Comparison of ENCODE assay signal across 23 cellular contexts in the genomic region with DNA sequence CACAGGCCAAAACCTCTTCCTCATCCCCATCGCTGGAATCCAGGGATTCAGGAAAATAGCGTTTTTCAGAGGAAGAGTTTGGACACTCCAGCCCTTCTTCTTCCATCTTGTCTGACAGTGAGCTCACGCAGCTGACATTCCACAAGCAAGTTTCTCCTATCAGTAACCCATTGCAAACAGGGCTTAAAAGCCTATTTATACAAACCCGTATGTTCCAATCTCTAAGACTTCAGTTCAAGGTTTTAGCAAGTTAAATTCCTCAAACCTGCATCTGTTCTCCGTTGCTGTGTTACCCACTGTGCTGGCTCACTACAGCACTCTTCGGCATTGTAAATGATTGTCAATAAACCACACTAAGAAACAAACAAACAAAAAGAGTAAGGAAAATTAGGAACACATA. TPM values are rescaled to one million over a fixed set of nuclear protein-coding genes. Genes with fewer than 3 reads are reported as not detected.
DNase-seq lines count a peak whose midpoint lies in the region; ATAC-seq and TF ChIP-seq lines count a peak whose summit lies in the region.
"Had no signal": no experiment of that assay in that cellular context is flagged by ENCODE, and none has a peak within 500 bp of the region (broad histone marks: within the 10 kb centered on the region; RNA-seq: fewer than 3 reads in every experiment).

No MANE protein-coding gene starts in this region.

- intact Hi-C loops in Right ventricle myocardium inferior (cut with DNase I) (no loop called here), heart left ventricle (cut with DNase I) (no loop called here), esophagus squamous epithelium (cut with DNase I) (no loop called here)

- H3K27me3 ChIP-seq in cardiac muscle cell, result no peaks in the 10 kb centered on the region
- no peaks in the 10 kb centered on the region for H3K27me3 ChIP-seq in heart left ventricle
- no peaks in the 10 kb centered on the region for H3K27me3 ChIP-seq in mesendoderm (ENCODE audit: insufficient read depth, low read length, poor library complexity)
- no peaks in the 10 kb centered on the region for H3K27me3 ChIP-seq in esophagus squamous epithelium
- H3K27me3 ChIP-seq: ascending aorta, tibial artery had no signal

- H3K4me3 ChIP-seq in cardiac muscle cell (peak overlapping the region; percentile 6), heart left ventricle (peak overlapping the region in 9 of 12 donors; percentile 8 to 36 (median 24)), mesendoderm (ENCODE audit: low read length) (no peak overlapping the region), esophagus squamous epithelium (no peak overlapping the region)
- H3K4me3 ChIP-seq: ascending aorta, GM12878, tibial artery had no signal

- no peaks in the 10 kb centered on the region for H3K79me2 ChIP-seq in mesendoderm (ENCODE audit: control insufficient read depth, insufficient read depth, low read length)

- no peak overlapping the region for H3K4me3 Mint-ChIP-seq in T-cell
- H3K4me3 Mint-ChIP-seq: activated CD4-positive, alpha-beta T cell treated with anti-CD3 and anti-CD28 coated beads for 36 hours; activated CD8-positive, alpha-beta memory T cell treated with anti-CD3 and anti-CD28 coated beads, Interleukin-2, amount 10 ng/mL, durations not matched to agents 7 days and 5 days; activated T-helper 1 cell treated with anti-CD3 and anti-CD28 coated beads, Interleukin-12 subunit alpha, Interleukin-12 subunit beta, Interleukin-2, Interleukin-4 antibody, amounts not matched to agents 30 ng/mL and 10 ng/mL and 1 ng/mL, durations not matched to agents 14 hours and 24 hours and 36 hours; stimulated activated naive CD8-positive, alpha-beta T cell treated with anti-CD3 and anti-CD28 coated beads, Interleukin-15, amount 100 ng/mL, for 72 hours had no signal

- peaks cover 37% of the 10 kb centered on the region for H3K36me3 Mint-ChIP-seq in T-cell

- H4K5ac ChIP-seq in mesendoderm (ENCODE audit: low read length), result no peak overlapping the region

- H2BK15ac ChIP-seq in mesendoderm (replicated peaks; ENCODE audit: low read depth), result no peak overlapping the region

- no peak overlapping the region for H3K9ac ChIP-seq in mesendoderm (ENCODE audit: low read length)

- H3K27ac ChIP-seq in cardiac muscle cell (peak overlapping the region; percentile 83), heart left ventricle (peak overlapping the region in 11 of 12 donors; percentile 2 to 74 (median 53)), mesendoderm (ENCODE audit: low read depth, low read length) (peak overlapping the region; percentile 17), esophagus squamous epithelium (no peak overlapping the region)
- H3K27ac ChIP-seq: ascending aorta, tibial artery had no signal

- H3K4ac ChIP-seq in mesendoderm (ENCODE audit: low read depth, low read length), result no peak overlapping the region

- H3K27me3 Mint-ChIP-seq in T-cell, result no peaks in the 10 kb centered on the region
- H3K27me3 Mint-ChIP-seq: activated CD4-positive, alpha-beta T cell treated with anti-CD3 and anti-CD28 coated beads for 36 hours; activated CD8-positive, alpha-beta memory T cell treated with anti-CD3 and anti-CD28 coated beads, Interleukin-2, amount 10 ng/mL, durations not matched to agents 7 days and 5 days; stimulated activated naive CD8-positive, alpha-beta T cell treated with anti-CD3 and anti-CD28 coated beads, Interleukin-15, amount 100 ng/mL, for 72 hours had no signal

- no peaks in the 10 kb centered on the region for H3K9me3 ChIP-seq in cardiac muscle cell (ENCODE audit: low read depth)
- H3K9me3 ChIP-seq in heart left ventricle, result peaks cover 0 to 15% (median 12%) of the 10 kb centered on the region in 12 donors
- H3K9me3 ChIP-seq in esophagus squamous epithelium, result peaks cover 0 to 8% (median 0%) of the 10 kb centered on the region in 3 donors
- H3K9me3 ChIP-seq: tibial artery had no signal

- peaks cover 0 to 9% (median 7%) of the 10 kb centered on the region in 3 donors for H3K9me3 Mint-ChIP-seq in T-cell
- H3K9me3 Mint-ChIP-seq: stimulated activated naive CD8-positive, alpha-beta T cell treated with anti-CD3 and anti-CD28 coated beads, Interleukin-15, amount 100 ng/mL, for 72 hours had no signal

- no peaks in the 10 kb centered on the region for H3K79me1 ChIP-seq in mesendoderm (ENCODE audit: low read length)

- POLR2A ChIA-PET in T-cell (lab: Charles Lee), result no interaction called here

- WGBS in heart left ventricle, 4 donors, result 38 to 53% (median 45%) methylated on average over 6 of the region's 6 CpGs
- WGBS in mesendoderm (ENCODE audit: extremely low coverage, insufficient coverage, low lambda C conversion rate), result no CpG with 5 or more reads among the region's 6 CpGs
- WGBS in esophagus squamous epithelium, 2 donors, result 75 to 80% methylated on average over 6 of the region's 6 CpGs

- CTCF ChIA-PET in T-cell (lab: Charles Lee), result interaction anchor here in 1 of 2 donors (0.6 kb wide), 1 partner anchor 62 kb away, joined by 7 read pairs; no protein-coding TSS in a partner anchor

- H3K56ac ChIP-seq in mesendoderm (ENCODE audit: low read length), result no peak overlapping the region

- H2AK5ac ChIP-seq in mesendoderm (ENCODE audit: low read length), result no peak overlapping the region

- H3K4me1 Mint-ChIP-seq in T-cell, result no peaks in the 10 kb centered on the region
- H3K4me1 Mint-ChIP-seq: activated CD4-positive, alpha-beta T cell treated with anti-CD3 and anti-CD28 coated beads for 36 hours; activated CD8-positive, alpha-beta memory T cell treated with anti-CD3 and anti-CD28 coated beads, Interleukin-2, amount 10 ng/mL, durations not matched to agents 7 days and 5 days; stimulated activated naive CD8-positive, alpha-beta T cell treated with anti-CD3 and anti-CD28 coated beads, Interleukin-15, amount 100 ng/mL, for 72 hours had no signal

- DNase-seq in cardiac muscle cell (ENCODE audit: low read depth in 1 of 2, low spot score in 1 of 2) (peak in 1 of 2 donors; percentile 13), Right ventricle myocardium inferior (ENCODE audit: missing footprints) (no peak), heart left ventricle (no peak), mesendoderm (peak; percentile 45), esophagus squamous epithelium (lab: John Stamatoyannopoulos, UW) (no peak), GOT3 (lab: John Stamatoyannopoulos, UW) (no peak), GM03348 (ENCODE audit: low spot score) (no peak), T-cell (no peak)
- DNase-seq: activated CD4-positive, alpha-beta T cell treated with anti-CD3 and anti-CD28 coated beads for 36 hours; activated CD8-positive, alpha-beta memory T cell treated with anti-CD3 and anti-CD28 coated beads, Interleukin-2, amount 10 ng/mL, durations not matched to agents 7 days and 5 days; activated naive CD4-positive, alpha-beta T cell treated with anti-CD3 and anti-CD28 coated beads, Interleukin-2, amount 50 U/mL, for 16 hours; DMS79 treated with DMSO at 0.1 percent for 48 hours; NCI-H1048; NCI-H1930; nucleus accumbens; SIG-M5; stimulated activated CD4-positive, alpha-beta T cell treated with anti-CD3 and anti-CD28 coated beads, Interleukin-4, amount 100 ng/mL, for 24 hours; stimulated activated naive CD8-positive, alpha-beta T cell treated with anti-CD3 and anti-CD28 coated beads, Interleukin-15, amount 100 ng/mL, for 72 hours; tibial artery had no signal

- no peak overlapping the region for H3K4me2 ChIP-seq in mesendoderm (ENCODE audit: low read length)

- H2BK120ac ChIP-seq in mesendoderm (ENCODE audit: low read depth, low read length), result no peak overlapping the region

- TF ChIP-seq CTCF in cardiac muscle cell (IDR thresholded peaks at IDR 0.05; ENCODE audit: low read depth, low read length), result no peak
- TF ChIP-seq CTCF in heart left ventricle (IDR thresholded peaks at IDR 0.05), result no peak
- no peak for TF ChIP-seq CTCF in esophagus squamous epithelium (IDR thresholded peaks at IDR 0.05)

- no peak for TF ChIP-seq POLR2A in heart left ventricle (IDR thresholded peaks at IDR 0.05)
- TF ChIP-seq POLR2A in esophagus squamous epithelium (IDR thresholded peaks at IDR 0.05), result no peak

- H3K23ac ChIP-seq in mesendoderm (ENCODE audit: low read length), result no peak overlapping the region

- H3K36me3 ChIP-seq in cardiac muscle cell (peaks cover 4% of the 10 kb centered on the region), heart left ventricle (peaks cover 0 to 39% (median 13%) of the 10 kb centered on the region in 9 donors), mesendoderm (ENCODE audit: control insufficient read depth, insufficient read depth, low read length) (no peaks in the 10 kb centered on the region), esophagus squamous epithelium (peaks cover 0 to 49% (median 0%) of the 10 kb centered on the region in 3 donors)

- peaks cover 24% of the 10 kb centered on the region for H3K4me1 ChIP-seq in cardiac muscle cell (ENCODE audit: low read depth)
- H3K4me1 ChIP-seq in heart left ventricle, result peaks cover 0 to 33% (median 4%) of the 10 kb centered on the region in 12 donors
- H3K4me1 ChIP-seq in mesendoderm (ENCODE audit: control insufficient read depth, low read depth, low read length), result peaks cover 6% of the 10 kb centered on the region
- H3K4me1 ChIP-seq in esophagus squamous epithelium, result peaks cover 0 to 9% (median 0%) of the 10 kb centered on the region in 3 donors
- H3K4me1 ChIP-seq: ascending aorta, tibial artery had no signal

- H3K18ac ChIP-seq in mesendoderm (ENCODE audit: low read length), result no peak overlapping the region

- no peak for ATAC-seq in Right ventricle myocardium inferior
- ATAC-seq in heart left ventricle, result peak in 2 of 4 donors; percentile 44 to 49
- ATAC-seq in T-cell (replicated peaks in 1 of 4), result no peak
- ATAC-seq: activated CD4-positive, alpha-beta T cell treated with anti-CD3 and anti-CD28 coated beads for 36 hours; activated CD8-positive, alpha-beta memory T cell treated with anti-CD3 and anti-CD28 coated beads, Interleukin-2, amount 10 ng/mL, durations not matched to agents 7 days and 5 days; GM12878; stimulated activated naive CD8-positive, alpha-beta T cell treated with anti-CD3 and anti-CD28 coated beads, Interleukin-15, amount 100 ng/mL, for 72 hours had no signal

- no peak overlapping the region for H3K27ac Mint-ChIP-seq in T-cell
- H3K27ac Mint-ChIP-seq: activated CD4-positive, alpha-beta T cell treated with anti-CD3 and anti-CD28 coated beads for 36 hours; activated CD8-positive, alpha-beta memory T cell treated with anti-CD3 and anti-CD28 coated beads, Interleukin-2, amount 10 ng/mL, durations not matched to agents 7 days and 5 days; activated T-helper 1 cell treated with anti-CD3 and anti-CD28 coated beads, Interleukin-12 subunit alpha, Interleukin-12 subunit beta, Interleukin-2, Interleukin-4 antibody, amounts not matched to agents 30 ng/mL and 10 ng/mL and 1 ng/mL, durations not matched to agents 14 hours and 24 hours and 36 hours; stimulated activated naive CD8-positive, alpha-beta T cell treated with anti-CD3 and anti-CD28 coated beads, Interleukin-15, amount 100 ng/mL, for 72 hours had no signal

- H2BK5ac ChIP-seq in mesendoderm (ENCODE audit: low read length), result no peak overlapping the region

- H4K8ac ChIP-seq in mesendoderm (ENCODE audit: low read depth, low read length), result no peak overlapping the region

RNA-seq across cellular contexts. Expression of gene DHX32, which starts 0.4 kb away (rescaled TPM):
- total RNA-seq in cardiac muscle cell (62.5 and 66.7 TPM in 2 replicates), Right ventricle myocardium inferior (42.3 TPM), heart left ventricle (10 to 100 TPM; 26.7 to 60.7 (median 44.1) TPM), esophagus squamous epithelium (10 to 100 TPM; 36.6 to 52.4 (median 42.3) TPM), T-cell (10 to 100 TPM in 3 of 5 donors, 1 to 10 TPM in 2; 6.9 to 13.4 (median 10.7) TPM)
- polyA plus RNA-seq in cardiac muscle cell (48.8 and 61.0 TPM in 2 replicates), heart left ventricle (10 to 100 TPM; 24.6 to 28.8 TPM)
- 8.4 TPM for polyA plus RNA-seq in mesendoderm (2013, experiment 1 of 2)
- polyA plus RNA-seq in mesendoderm (2013, experiment 2 of 2), result 8.0 TPM

RNA-seq across cellular contexts. Expression of gene FANK1, which starts 15.6 kb away (rescaled TPM):
- total RNA-seq in cardiac muscle cell (7.5 and 19.2 TPM in 2 replicates), Right ventricle myocardium inferior (0.51 TPM), heart left ventricle (1 to 10 TPM in 1 of 9 donors, under 1 TPM in 5, not detected in 3; 0.33 to 1.8 (median 0.39) TPM), esophagus squamous epithelium (1 to 10 TPM; 1.7 to 7.7 (median 3.8) TPM), T-cell (1 to 10 TPM in 4 of 5 donors, not detected in 1; 1.3 to 3.3 (median 2.2) TPM)
- polyA plus RNA-seq in cardiac muscle cell (11.4 and 11.5 TPM in 2 replicates), heart left ventricle (under 1 TPM; 0.47 to 0.53 TPM)
- polyA plus RNA-seq in mesendoderm (2013, experiment 1 of 2), result 0.39 TPM
- polyA plus RNA-seq in mesendoderm (2013, experiment 2 of 2), result 0.66 TPM
- total RNA-seq: activated T-helper 1 cell treated with anti-CD3 and anti-CD28 coated beads, Interleukin-12 subunit alpha, Interleukin-12 subunit beta, Interleukin-2, Interleukin-4 antibody, amounts not matched to agents 30 ng/mL and 10 ng/mL and 1 ng/mL, durations not matched to agents 14 hours and 24 hours and 36 hours; ascending aorta; GM12878 had no signal
- polyA plus RNA-seq: liver had no signal

RNA-seq across cellular contexts. Expression of gene BCCIP, which starts 57.4 kb away (rescaled TPM):
- total RNA-seq in cardiac muscle cell (34.2 and 44.6 TPM in 2 replicates), Right ventricle myocardium inferior (38.4 TPM), heart left ventricle (10 to 100 TPM; 31.3 to 62.2 (median 44.4) TPM), esophagus squamous epithelium (10 to 100 TPM; 29.5 to 62.0 (median 53.5) TPM), T-cell (10 to 100 TPM; 34.0 to 43.2 (median 38.2) TPM)
- polyA plus RNA-seq in cardiac muscle cell (80.2 and 93.9 TPM in 2 replicates), heart left ventricle (10 to 100 TPM; 72.6 to 81.0 TPM)
- 146 TPM for polyA plus RNA-seq in mesendoderm (2013, experiment 1 of 2)
- polyA plus RNA-seq in mesendoderm (2013, experiment 2 of 2), result 144 TPM

RNA-seq across cellular contexts. Expression of gene UROS, which starts 57.7 kb away (rescaled TPM):
- total RNA-seq in cardiac muscle cell (88.4 and 121 TPM in 2 replicates), Right ventricle myocardium inferior (71.8 TPM), heart left ventricle (10 to 100 TPM; 50.5 to 81.4 (median 68.5) TPM), esophagus squamous epithelium (10 to 100 TPM; 17.5 to 40.7 (median 23.8) TPM), T-cell (10 to 100 TPM; 28.9 to 39.2 (median 35.5) TPM)
- polyA plus RNA-seq in cardiac muscle cell (160 and 211 TPM in 2 replicates), heart left ventricle (10 to 100 TPM; 38.3 to 75.3 TPM)
- polyA plus RNA-seq in mesendoderm (2013, experiment 1 of 2), result 31.6 TPM
- polyA plus RNA-seq in mesendoderm (2013, experiment 2 of 2), result 32.5 TPM

Comparison
In these comparisons a context has a peak if more than half of its experiments do, and no peak if none do; other contexts are left out.
1. H3K27ac ChIP-seq: peak in cardiac muscle cell (single experiment), heart left ventricle (11 of 12) and mesendoderm (single experiment); none in esophagus squamous epithelium (0 of 4).
2. H3K4me3 ChIP-seq: peak in cardiac muscle cell (single experiment) and heart left ventricle (9 of 12); none in mesendoderm (single experiment) and esophagus squamous epithelium (0 of 4).